8 cellular contexts compared by ENCODE assay signal in genomic region chr11:59616396-59616982, GRCh38. TPM values are rescaled to one million over a fixed set of nuclear protein-coding genes. Genes with fewer than 3 reads are reported as not detected.
DNase-seq lines count a peak whose midpoint lies in the region; ATAC-seq and TF ChIP-seq lines count a peak whose summit lies in the region.

No MANE protein-coding gene starts in this region.

- H3K4me1 Mint-ChIP-seq in neural progenitor cell: peaks cover 32% of the 10 kb centered on the region

- intact Hi-C loops in Panc1 (cut with micrococcal nuclease; ENCODE audit: unreplicated experiment): loop anchor here (5.0 kb wide), 1 partner anchor 54 kb away; no protein-coding TSS in a partner anchor

- H3K27ac Mint-ChIP-seq in neural progenitor cell: peak overlapping the region; percentile 92

- H3K79me2 ChIP-seq in neural progenitor cell (ENCODE audit: low read depth): peaks cover 37% of the 10 kb centered on the region

- H3K4me3 Mint-ChIP-seq in neural progenitor cell: peak overlapping the region; percentile 90

- peaks cover 32% of the 10 kb centered on the region for H4K20me1 ChIP-seq in neural progenitor cell (ENCODE audit: low read depth)

- H3K27me3 ChIP-seq in GM06990 (replicated peaks; ENCODE audit: control insufficient read depth, insufficient read depth, low read length) (no peaks in the 10 kb centered on the region), Panc1 (ENCODE audit: control insufficient read depth, insufficient read depth, low read length) (no peaks in the 10 kb centered on the region), neural progenitor cell (no peaks in the 10 kb centered on the region)

- no peaks in the 10 kb centered on the region for H3K36me3 ChIP-seq in GM06990 (ENCODE audit: control insufficient read depth, insufficient read depth, low read length)
- H3K36me3 ChIP-seq in Panc1 (ENCODE audit: control insufficient read depth, insufficient read depth, low read length): no peaks in the 10 kb centered on the region; the same call in 1 of the 2 replicates
- no peaks in the 10 kb centered on the region for H3K36me3 ChIP-seq in neural progenitor cell

- H2AFZ ChIP-seq in neural progenitor cell (replicated peaks): peak overlapping the region; percentile 78

- H3F3A ChIP-seq in neural progenitor cell (ENCODE audit: low read depth): peaks cover 13% of the 10 kb centered on the region

- H3K9me3 ChIP-seq in Panc1 (ENCODE audit: control insufficient read depth, insufficient read depth, low read depth, low read length): no peaks in the 10 kb centered on the region
- no peaks in the 10 kb centered on the region for H3K9me3 ChIP-seq in neural progenitor cell (ENCODE audit: low read depth)

- H3K4me3 ChIP-seq in GM06990 (replicated peaks; ENCODE audit: low read depth, low read length): peak overlapping the region; percentile 52
- peak overlapping the region; percentile 94 to 98 for H3K4me3 ChIP-seq in Panc1 (ENCODE audit: low read depth in 2 of 2, low read length in 2 of 2)
- peak overlapping the region; percentile 58 for H3K4me3 ChIP-seq in epithelial cell of esophagus (ENCODE audit: low read length)
- H3K4me3 ChIP-seq in neural progenitor cell: peak overlapping the region; percentile 56

- peaks cover 5% of the 10 kb centered on the region for H3K27me3 Mint-ChIP-seq in neural progenitor cell (ENCODE audit: insufficient read depth, low read depth)

- BruUV-seq in Panc1 (replicated peaks; lab: Mats Ljungman, UMichigan): TSS peak; percentile 98

- no peak for ATAC-seq in Panc1
- ATAC-seq in GM21717 (IDR thresholded peaks at IDR 0.05; ENCODE audit: unreplicated experiment): no peak
- no peak for ATAC-seq in GM21737 (IDR thresholded peaks at IDR 0.05; ENCODE audit: unreplicated experiment)

- CTCF ChIA-PET in Panc1 (lab: Charles Lee): interaction anchor here (0.6 kb wide), 2 partner anchors 31 to 65 kb away, joined by 3 read pairs; no protein-coding TSS in a partner anchor

- peak overlapping the region; percentile 17 for H3K9ac ChIP-seq in neural progenitor cell

- in situ Hi-C loops in Panc1 (cut with HindIII; ENCODE audit: low pct_unique_long_range_greater_than_20kb, low sequenced_read_pairs): no loop called here

- no peaks in the 10 kb centered on the region for H3K36me3 Mint-ChIP-seq in neural progenitor cell

- POLR2A ChIA-PET in Panc1 (lab: Charles Lee): interaction anchor here (0.5 to 0.8 kb wide), 2 partner anchors 48 to 74 kb away, joined by 3 to 7 read pairs; no protein-coding TSS in a partner anchor

- H3K27ac ChIP-seq in Panc1 (ENCODE audit: low read length) (peak overlapping the region; percentile 88), neural progenitor cell (peak overlapping the region; percentile 58)

- DNase-seq in GM06990 (ENCODE audit: extremely low read depth, insufficient read length) (no peak), Panc1 (ENCODE audit: low read depth, low spot score) (peak; percentile 4), epithelial cell of esophagus (ENCODE audit: low read depth) (no peak), neural progenitor cell (ENCODE audit: low spot score) (peak; percentile 97), NCI-H345 (lab: John Stamatoyannopoulos, UW) (no peak), NCI-H82 (lab: John Stamatoyannopoulos, UW) (no peak)

- H3K9me3 Mint-ChIP-seq in neural progenitor cell: no peaks in the 10 kb centered on the region

- TF ChIP-seq CTCF in GM06990 (IDR thresholded peaks at IDR 0.05; ENCODE audit: insufficient read depth, low read length, poor library complexity, severe bottlenecking): no peak
- TF ChIP-seq CTCF in Panc1 (IDR thresholded peaks at IDR 0.05): no peak
- TF ChIP-seq CTCF in epithelial cell of esophagus (IDR thresholded peaks at IDR 0.05; ENCODE audit: insufficient read depth, low read depth, low read length, missing control alignments): no peak
- TF ChIP-seq CTCF in neural progenitor cell (IDR thresholded peaks at IDR 0.05): no peak

- H3K4me2 ChIP-seq in neural progenitor cell: peak overlapping the region; percentile 86

- H3K4me1 ChIP-seq in Panc1 (ENCODE audit: control insufficient read depth, insufficient read depth, low read length): peaks cover 32% of the 10 kb centered on the region
- H3K4me1 ChIP-seq in neural progenitor cell: peaks cover 19% of the 10 kb centered on the region

RNA-seq across cellular contexts. Expression of gene OSBP, which starts 0.9 kb away (rescaled TPM):
- total RNA-seq in Panc1 (2021; ENCODE audit: unreplicated experiment) (35.3 TPM), neural progenitor cell (ENCODE audit: low replicate concordance) (20.1 and 22.7 TPM in 2 replicates)
- polyA plus RNA-seq in Panc1 (2012; ENCODE audit: insufficient read length): 20.2 TPM

RNA-seq across cellular contexts. Expression of gene PATL1, which starts 52.3 kb away (rescaled TPM):
- 57.0 TPM for total RNA-seq in Panc1 (2021; ENCODE audit: unreplicated experiment)
- 29.2 TPM for polyA plus RNA-seq in Panc1 (2012; ENCODE audit: insufficient read length)
- total RNA-seq in neural progenitor cell (ENCODE audit: low replicate concordance): 15.3 and 16.0 TPM in 2 replicates

Comparison
In these comparisons a context has a peak if more than half of its experiments do, and no peak if none do; other contexts are left out.
1. DNase-seq: peak in Panc1 (single experiment) and neural progenitor cell (single experiment); none in GM06990 (single experiment), epithelial cell of esophagus (single experiment), NCI-H345 (single experiment) and NCI-H82 (single experiment).
2. Peak in every context shown above with its lines, with median percentiles within 50 percentile points of each other: H3K4me3 ChIP-seq.